ENCODE assay signal across 1 cellular context in the genomic region with DNA sequence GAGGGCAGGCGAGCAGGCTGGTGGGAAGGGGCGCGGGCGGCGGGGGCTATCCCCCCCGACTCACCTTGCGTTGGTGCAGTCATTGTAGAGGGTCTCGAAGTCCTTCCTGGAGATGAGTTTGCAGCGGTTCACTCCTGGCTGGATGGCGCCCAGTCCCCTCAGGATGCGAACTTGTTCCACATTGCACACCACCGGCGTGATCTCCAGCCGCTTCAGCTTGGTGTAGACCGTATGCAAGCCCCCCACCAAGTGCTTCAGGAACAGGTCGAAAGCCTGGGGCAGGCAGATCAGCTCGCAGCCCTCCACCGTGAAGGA.
A peak's percentile ranks its signal among the peaks of the same experiment; 100 is the strongest.
TF ChIP-seq lines count a peak whose summit lies in the region.

No MANE protein-coding gene starts in this region.

TF ChIP-seq in HEK293, 187 proteins besides CTCF, POLR2A, EP300 and RAD21 (continued from another document):
- TF ChIP-seq KLF17 (tag by site-specific recombination; IDR thresholded peaks at IDR 0.05) (no peak), ZBTB26 (tag by site-specific recombination; optimal IDR thresholded peaks at IDR 0.05) (no peak), ZNF76 (tag by site-specific recombination; IDR thresholded peaks at IDR 0.05; ENCODE audit: borderline replicate concordance, low read depth) (peak; percentile 72; the same call in 1 of the 2 replicates), ZNF660 (tag by site-specific recombination; IDR thresholded peaks at IDR 0.05) (0 out of 2 replicates have a peak, but pooled peaks have one; percentile 13)
